In the genomic region with DNA sequence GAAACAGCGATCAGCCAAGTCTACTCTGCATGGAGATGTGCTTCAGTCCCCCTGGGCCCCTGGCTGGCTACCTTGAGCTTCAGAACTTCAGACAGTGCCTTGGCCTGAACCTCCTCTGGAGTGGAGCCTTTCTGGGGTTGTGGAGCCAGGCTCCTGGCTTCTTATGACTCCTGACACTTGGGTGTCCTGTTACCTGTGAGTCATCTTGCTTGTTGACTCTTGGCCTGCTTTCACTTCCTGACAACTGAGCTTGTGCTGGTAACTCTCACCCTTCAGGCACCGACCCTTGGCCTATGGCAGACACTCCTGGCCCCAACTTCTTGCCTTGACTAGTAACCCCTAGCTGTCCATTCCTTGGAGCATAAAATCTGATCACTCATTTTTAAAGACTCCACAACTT, we compare ENCODE assay signal across 1 cellular context.
TF ChIP-seq lines count a peak whose summit lies in the region.

No MANE protein-coding gene starts in this region.

TF ChIP-seq in WTC11, 78 proteins besides CTCF, POLR2A, EP300 and RAD21 (continued from another document):
- TF ChIP-seq RELA (CRISPR knock-in tag; IDR thresholded peaks at IDR 0.05; ENCODE audit: borderline replicate concordance), result no peak
